14 cellular contexts compared by ENCODE assay signal in genomic region chr21:15735409-15735808, GRCh38. TPM values are rescaled to one million over a fixed set of nuclear protein-coding genes. Genes with fewer than 3 reads are reported as not detected.
DNase-seq lines count a peak whose midpoint lies in the region; ATAC-seq, FAIRE-seq and TF ChIP-seq lines count a peak whose summit lies in the region.
"Had no signal": no experiment of that assay in that cellular context is flagged by ENCODE, and none has a peak within 500 bp of the region (broad histone marks: within the 10 kb centered on the region; RNA-seq: fewer than 3 reads in every experiment).

No MANE protein-coding gene starts in this region.

- no peaks in the 10 kb centered on the region for H3K9me3 Mint-ChIP-seq in stimulated activated naive CD8-positive, alpha-beta T cell treated with anti-CD3 and anti-CD28 coated beads, Interleukin-15, Interleukin-2, amounts not matched to agents 100 ng/mL and 50 ng/mL, for 24 hours
- H3K9me3 Mint-ChIP-seq in T-cell, result peaks cover 0 to 3% (median 0%) of the 10 kb centered on the region in 3 donors
- H3K9me3 Mint-ChIP-seq in type B pancreatic cell, result peaks cover 9% of the 10 kb centered on the region

- CTCF ChIA-PET in T-cell (lab: Charles Lee), result interaction anchor here in 1 of 2 donors (0.7 kb wide), 1 partner anchor 709 kb away, joined by 3 read pairs; no protein-coding TSS in a partner anchor
- CTCF ChIA-PET in endothelial cell of umbilical vein (lab: Charles Lee), result interaction anchor here (1.3 to 1.8 kb wide), 3 partner anchors 14 to 127 kb away, joined by 3 to 5 read pairs (median 3); no protein-coding TSS in a partner anchor

- H3K4me1 ChIP-seq in endothelial cell of umbilical vein (ENCODE audit: control insufficient read depth, extremely low read depth, insufficient read depth, low read length), result peaks cover 54% of the 10 kb centered on the region
- peaks cover 0 to 43% (median 5%) of the 10 kb centered on the region in 4 donors for H3K4me1 ChIP-seq in Peyer's patch

- TF ChIP-seq CTCF in endothelial cell of umbilical vein (IDR thresholded peaks at IDR 0.05; ENCODE audit: extremely low read depth in 1 of 2, insufficient read depth in 1 of 2, low read depth in 1 of 2, low read length in 2 of 2) (no peak), type B pancreatic cell (conservative IDR thresholded peaks at IDR 0.05) (peak; percentile 49), Peyer's patch (IDR thresholded peaks at IDR 0.05) (peak in 1 of 6 experiments; percentile 4)

- POLR2A ChIA-PET in T-cell (lab: Charles Lee) (interaction anchor here (0.6 to 1.1 kb wide), 2 partner anchors 31 to 1194 kb away, joined by 3 to 4 read pairs; no protein-coding TSS in a partner anchor), endothelial cell of umbilical vein (lab: Charles Lee) (no interaction called here)

- H3K27me3 Mint-ChIP-seq in stimulated activated naive CD8-positive, alpha-beta T cell treated with anti-CD3 and anti-CD28 coated beads, Interleukin-15, Interleukin-2, amounts not matched to agents 100 ng/mL and 50 ng/mL, for 24 hours, result no peaks in the 10 kb centered on the region
- H3K27me3 Mint-ChIP-seq in T-cell, result no peaks in the 10 kb centered on the region
- no peaks in the 10 kb centered on the region for H3K27me3 Mint-ChIP-seq in type B pancreatic cell
- H3K27me3 Mint-ChIP-seq: B cell had no signal

- peaks cover 93% of the 10 kb centered on the region for H3K4me1 Mint-ChIP-seq in stimulated activated naive CD8-positive, alpha-beta T cell treated with anti-CD3 and anti-CD28 coated beads, Interleukin-15, Interleukin-2, amounts not matched to agents 100 ng/mL and 50 ng/mL, for 24 hours (ENCODE audit: low read depth)
- H3K4me1 Mint-ChIP-seq in T-cell (peaks cover 79 to 98% (median 85%) of the 10 kb centered on the region in 3 donors), type B pancreatic cell (ENCODE audit: unreplicated experiment) (peaks cover 50% of the 10 kb centered on the region)

- no peaks in the 10 kb centered on the region for H3K9me1 ChIP-seq in endothelial cell of umbilical vein (replicated peaks; ENCODE audit: control insufficient read depth, extremely low read depth, insufficient read depth, low read length)

- peaks cover 7% of the 10 kb centered on the region for H4K20me1 ChIP-seq in endothelial cell of umbilical vein (replicated peaks; ENCODE audit: control insufficient read depth, extremely low read depth, insufficient read depth, low read length)

- H2AFZ ChIP-seq in endothelial cell of umbilical vein (ENCODE audit: low read depth, low read length), result no peak overlapping the region

- no peak overlapping the region for H3K9ac ChIP-seq in endothelial cell of umbilical vein (replicated peaks; ENCODE audit: extremely low read depth, insufficient read depth, low read length)

- FAIRE-seq in endothelial cell of umbilical vein (lab: Jason Lieb, UNC), result no peak
- FAIRE-seq: urothelium cell line had no signal

- intact Hi-C loops in endothelial cell of umbilical vein (cut with micrococcal nuclease), result loop anchor here (2.0 kb wide), 1 partner anchor 689 kb away; no protein-coding TSS in a partner anchor

- peak overlapping the region; percentile 58 for H3K4me3 Mint-ChIP-seq in stimulated activated naive CD8-positive, alpha-beta T cell treated with anti-CD3 and anti-CD28 coated beads, Interleukin-15, Interleukin-2, amounts not matched to agents 100 ng/mL and 50 ng/mL, for 24 hours
- peak overlapping the region; percentile 28 to 69 (median 50) for H3K4me3 Mint-ChIP-seq in T-cell
- H3K4me3 Mint-ChIP-seq in type B pancreatic cell, result peak overlapping the region; percentile 59
- H3K4me3 Mint-ChIP-seq: B cell had no signal

- H3K36me3 ChIP-seq in endothelial cell of umbilical vein (ENCODE audit: control insufficient read depth in 2 of 2, extremely low read depth in 1 of 2, insufficient read depth in 2 of 2, low read length in 2 of 2) (no peaks in the 10 kb centered on the region), Peyer's patch (no peaks in the 10 kb centered on the region)
- H3K36me3 ChIP-seq: heart left ventricle had no signal

- no peaks in the 10 kb centered on the region for H3K9me3 ChIP-seq in endothelial cell of umbilical vein (replicated peaks; ENCODE audit: control insufficient read depth, insufficient read depth, low read length)
- H3K9me3 ChIP-seq in Peyer's patch, result no peaks in the 10 kb centered on the region
- H3K9me3 ChIP-seq: heart left ventricle had no signal

- peak overlapping the region; percentile 84 for H3K4me2 ChIP-seq in endothelial cell of umbilical vein (ENCODE audit: insufficient read depth, low read length)

- H3K4me3 ChIP-seq in endothelial cell of umbilical vein (replicated peaks in 1 of 3; ENCODE audit: insufficient read depth in 1 of 3, low read depth in 1 of 3, low read length in 3 of 3) (peak overlapping the region in 1 of 3 experiments; percentile 32), Peyer's patch (no peak overlapping the region)

- no peak for DNase-seq in stimulated activated naive CD8-positive, alpha-beta T cell treated with anti-CD3 and anti-CD28 coated beads, Interleukin-15, Interleukin-2, amounts not matched to agents 100 U/mL and 50 U/mL, for 24 hours
- no peak for DNase-seq in T-cell
- peak; percentile 60 for DNase-seq in endothelial cell of umbilical vein (ENCODE audit: low read depth, low spot score)
- DNase-seq in type B pancreatic cell (ENCODE audit: extremely low spot score, unreplicated experiment), result no peak
- no peak for DNase-seq in Peyer's patch
- DNase-seq: heart left ventricle; kidney glomerular epithelial cell; stimulated activated CD4-positive, alpha-beta T cell treated with anti-CD3 and anti-CD28 coated beads, Interleukin-2, amount 100 ng/mL, for 24 hours; stimulated activated CD8-positive, alpha-beta memory T cell treated with anti-CD3 and anti-CD28 coated beads, Interleukin-4, amount 100 ng/mL, for 48 hours had no signal

- ATAC-seq in stimulated activated naive CD8-positive, alpha-beta T cell treated with anti-CD3 and anti-CD28 coated beads, Interleukin-15, Interleukin-2, amounts not matched to agents 100 U/mL and 50 U/mL, for 24 hours, result no peak
- ATAC-seq in T-cell (replicated peaks in 1 of 4) (no peak), GM19467 (IDR thresholded peaks at IDR 0.05; ENCODE audit: unreplicated experiment) (no peak), HG03135 (IDR thresholded peaks at IDR 0.05; ENCODE audit: unreplicated experiment) (no peak)
- ATAC-seq: heart left ventricle had no signal

- H3K36me3 Mint-ChIP-seq in stimulated activated naive CD8-positive, alpha-beta T cell treated with anti-CD3 and anti-CD28 coated beads, Interleukin-15, Interleukin-2, amounts not matched to agents 100 ng/mL and 50 ng/mL, for 24 hours (ENCODE audit: low read depth), result peaks cover 6% of the 10 kb centered on the region
- H3K36me3 Mint-ChIP-seq in T-cell, result no peaks in the 10 kb centered on the region
- H3K36me3 Mint-ChIP-seq in type B pancreatic cell, result peaks cover 28% of the 10 kb centered on the region

- no TSS peak for BruUV-seq in endothelial cell of umbilical vein (replicated peaks; lab: Mats Ljungman, UMichigan)

- H3K27me3 ChIP-seq in endothelial cell of umbilical vein (ENCODE audit: control insufficient read depth in 2 of 2, insufficient read depth in 2 of 2, low read length in 2 of 2), result no peaks in the 10 kb centered on the region
- no peaks in the 10 kb centered on the region for H3K27me3 ChIP-seq in Peyer's patch
- H3K27me3 ChIP-seq: heart left ventricle had no signal

- dilution Hi-C loops in endothelial cell of umbilical vein (cut with MboI; ENCODE audit: extremely low pct_ligation_motif_present, low sequenced_read_pairs), result no loop called here

- no peak for TF ChIP-seq POLR2A in endothelial cell of umbilical vein (IDR thresholded peaks at IDR 0.05; ENCODE audit: low read depth, low read length)
- no peak for TF ChIP-seq POLR2A in Peyer's patch (IDR thresholded peaks at IDR 0.05)

- H3K27ac Mint-ChIP-seq in stimulated activated naive CD8-positive, alpha-beta T cell treated with anti-CD3 and anti-CD28 coated beads, Interleukin-15, Interleukin-2, amounts not matched to agents 100 ng/mL and 50 ng/mL, for 24 hours, result peak overlapping the region; percentile 69
- H3K27ac Mint-ChIP-seq in T-cell, result peak overlapping the region; percentile 76 to 89
- H3K27ac Mint-ChIP-seq in type B pancreatic cell, result no peak overlapping the region
- H3K27ac Mint-ChIP-seq: B cell had no signal

- H3K27ac ChIP-seq in endothelial cell of umbilical vein (ENCODE audit: insufficient read depth, low read depth, low read length) (peak overlapping the region; percentile 42), Peyer's patch (no peak overlapping the region)

- H3K79me2 ChIP-seq in endothelial cell of umbilical vein (ENCODE audit: control insufficient read depth, insufficient read depth, low read length), result peaks cover 100% of the 10 kb centered on the region

TF ChIP-seq in endothelial cell of umbilical vein, 7 proteins besides CTCF, POLR2A, EP300 and RAD21:
- TF ChIP-seq JUN (IDR thresholded peaks at IDR 0.05; ENCODE audit: borderline replicate concordance, insufficient read depth, insufficient read length, low read depth) (peak; percentile 13), EZH2 (IDR thresholded peaks at IDR 0.05; ENCODE audit: borderline replicate concordance, low read depth, low read length, severe bottlenecking) (no peak), FOS (IDR thresholded peaks at IDR 0.05; ENCODE audit: borderline replicate concordance, insufficient read depth, low read length) (peak; percentile 13), MYC (IDR thresholded peaks at IDR 0.05; ENCODE audit: low read depth, low read length) (no peak)
TF ChIP-seq in endothelial cell of umbilical vein: peak in this region for 2.

RNA-seq across cellular contexts. Expression of gene USP25, which starts 5.6 kb away (rescaled TPM):
- 10 to 100 TPM; 59.8 to 74.2 (median 61.9) TPM for total RNA-seq in T-cell
- total RNA-seq in endothelial cell of umbilical vein, result 66.9 and 67.5 TPM in 2 replicates
- polyA plus RNA-seq in endothelial cell of umbilical vein, result 13.6 and 14.4 TPM in 2 replicates
- polyA plus RNA-seq in endothelial cell of umbilical vein (2011; cell fraction: cytosol; rRNA removed), result 17.7 and 18.1 TPM in 2 replicates
- 44.6 and 56.6 TPM in 2 replicates for polyA plus RNA-seq in endothelial cell of umbilical vein (2011; cell fraction: nucleus; rRNA removed)
- polyA plus RNA-seq in endothelial cell of umbilical vein (2012), result 51.0 TPM in 2 replicates
- polyA minus RNA-seq in endothelial cell of umbilical vein, result 66.9 and 78.5 TPM in 2 replicates
- polyA minus RNA-seq in endothelial cell of umbilical vein (2011; cell fraction: cytosol; rRNA and poly(A)+ RNA removed), result 31.7 TPM
- polyA minus RNA-seq in endothelial cell of umbilical vein (2011; cell fraction: nucleus; rRNA and poly(A)+ RNA removed), result 227 and 311 TPM in 2 replicates
- total RNA-seq in type B pancreatic cell (ENCODE audit: low replicate concordance), result 49.9 and 52.0 TPM in 2 replicates
- 10 to 100 TPM; 33.5 to 85.8 (median 53.2) TPM for total RNA-seq in Peyer's patch
